24 cellular contexts compared by ENCODE assay signal in genomic region chr9:114150608-114151007, GRCh38. TPM values are rescaled to one million over a fixed set of nuclear protein-coding genes. Genes with fewer than 3 reads are reported as not detected.
"Had no signal": no experiment of that assay in that cellular context is flagged by ENCODE, and none has a peak within 500 bp of the region (broad histone marks: within the 10 kb centered on the region; RNA-seq: fewer than 3 reads in every experiment).

No MANE protein-coding gene starts in this region.

- H3K4me3 Mint-ChIP-seq: naive thymus-derived CD8-positive, alpha-beta T cell; nephron progenitor cell; stimulated activated memory B cell treated with anti-CD40 and anti-IgM and Interleukin-4, amounts not matched to agents 10 μg/mL and 1 μg/mL and 100 μg/mL, for 72 hours; stimulated activated naive CD8-positive, alpha-beta T cell treated with anti-CD3 and anti-CD28 coated beads, Interleukin-15, Interleukin-2, amounts not matched to agents 100 ng/mL and 50 ng/mL, for 24 hours had no signal

- H3K27ac Mint-ChIP-seq: naive thymus-derived CD8-positive, alpha-beta T cell; nephron progenitor cell; stimulated activated memory B cell treated with anti-CD40 and anti-IgM and Interleukin-4, amounts not matched to agents 10 μg/mL and 1 μg/mL and 100 μg/mL, for 72 hours; stimulated activated naive CD8-positive, alpha-beta T cell treated with anti-CD3 and anti-CD28 coated beads, Interleukin-15, Interleukin-2, amounts not matched to agents 100 ng/mL and 50 ng/mL, for 24 hours had no signal

- H3K4me3 ChIP-seq: dorsolateral prefrontal cortex, esophagus muscularis mucosa, ovary, psoas muscle, skin epidermis, spleen, thoracic aorta, tibial nerve, upper lobe of right lung, uterus had no signal

- H3K27ac ChIP-seq: dorsolateral prefrontal cortex, epithelial cell of prostate, esophagus muscularis mucosa, ovary, psoas muscle, skin epidermis, spleen, thoracic aorta, tibial nerve, upper lobe of right lung, uterus had no signal

- H3K27me3 ChIP-seq: ovary, uterus had no signal

- H3K36me3 ChIP-seq: esophagus muscularis mucosa, ovary, spleen, thoracic aorta, tibial nerve, upper lobe of right lung, uterus had no signal

- H3K9me3 ChIP-seq: esophagus muscularis mucosa, ovary, psoas muscle, spleen, thoracic aorta, tibial nerve, upper lobe of right lung, uterus had no signal

- H3K36me3 Mint-ChIP-seq: naive thymus-derived CD8-positive, alpha-beta T cell; stimulated activated memory B cell treated with anti-CD40 and anti-IgM and Interleukin-4, amounts not matched to agents 10 μg/mL and 1 μg/mL and 100 μg/mL, for 72 hours had no signal

- DNase-seq: cerebellar nuclear complex; dorsolateral prefrontal cortex; effector CD4-positive, alpha-beta T cell; foreskin melanocyte; glutamatergic neuron; nephron progenitor cell; nucleus accumbens; ovary; psoas muscle; right cardiac atrium; spleen; stimulated activated CD4-positive, alpha-beta T cell treated with anti-CD3 and anti-CD28 coated beads, Interleukin-4, amount 100 ng/mL, for 4 hours; upper lobe of right lung; uterus had no signal

- H3K9me3 Mint-ChIP-seq: naive thymus-derived CD8-positive, alpha-beta T cell; nephron progenitor cell; stimulated activated naive CD8-positive, alpha-beta T cell treated with anti-CD3 and anti-CD28 coated beads, Interleukin-15, Interleukin-2, amounts not matched to agents 100 ng/mL and 50 ng/mL, for 24 hours had no signal

- ATAC-seq: naive thymus-derived CD8-positive, alpha-beta T cell; psoas muscle; right cardiac atrium; stimulated activated memory B cell treated with anti-CD40 and anti-IgM and Interleukin-4, amounts not matched to agents 10 μg/mL and 1 μg/mL and 100 μg/mL, for 72 hours; upper lobe of right lung had no signal

RNA-seq across cellular contexts. Expression of gene KIF12, which starts 51.5 kb away (rescaled TPM):
- total RNA-seq: esophagus muscularis mucosa; lung microvascular endothelial cell; myocyte; naive thymus-derived CD8-positive, alpha-beta T cell; thoracic aorta; tibial nerve had no signal
- polyA plus RNA-seq: naive thymus-derived CD8-positive, alpha-beta T cell had no signal
